ENCODE assay signal across 1 cellular context in the genomic region with DNA sequence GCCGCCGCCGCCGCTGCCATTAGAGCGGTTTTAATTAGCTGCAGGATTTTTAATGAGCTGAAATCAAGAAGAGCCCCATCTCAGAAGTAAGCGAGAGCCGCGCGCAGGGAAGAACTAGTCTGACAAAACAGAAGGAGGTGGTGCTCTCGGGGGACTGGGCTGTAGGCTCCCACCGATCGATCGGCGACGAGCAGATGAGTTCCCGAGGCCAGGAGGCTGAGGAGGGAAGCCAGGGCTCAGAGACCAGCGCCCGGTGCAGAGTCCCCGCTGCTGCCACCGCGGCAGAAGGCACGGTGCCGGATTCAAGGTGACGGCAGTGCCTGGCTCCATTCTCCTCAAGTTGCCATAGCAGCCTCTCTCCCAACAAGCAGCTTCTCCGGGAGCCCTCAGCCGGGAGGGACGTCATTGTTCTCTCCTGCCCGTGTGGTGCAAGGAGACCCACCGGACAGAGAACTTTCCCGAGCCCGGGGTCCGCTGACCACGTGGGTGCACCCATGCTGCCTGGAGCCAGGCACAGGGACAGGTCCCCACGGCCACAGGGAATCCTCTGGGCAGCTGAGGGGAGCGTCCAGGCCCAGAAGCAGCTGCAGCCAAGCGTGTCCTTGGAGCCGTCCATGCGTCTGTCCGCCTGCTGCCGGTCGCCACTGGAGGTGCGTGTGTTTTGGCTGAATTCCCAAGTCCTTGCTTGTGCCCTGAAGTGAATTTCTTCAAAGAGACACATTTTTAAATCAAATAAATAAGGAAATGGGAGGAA.
TF ChIP-seq lines count a peak whose summit lies in the region.

No MANE protein-coding gene starts in this region.

TF ChIP-seq in HEK293, 187 proteins besides CTCF, POLR2A, EP300 and RAD21 (continued from another document):
- TF ChIP-seq MYNN (tag by site-specific recombination; IDR thresholded peaks at IDR 0.05; ENCODE audit: borderline replicate concordance) (no peak), ZNF10 (tag by site-specific recombination; IDR thresholded peaks at IDR 0.05) (no peak), ZNF239 (tag by site-specific recombination; IDR thresholded peaks at IDR 0.05) (no peak), ZSCAN23 (tag by site-specific recombination; IDR thresholded peaks at IDR 0.05) (no peak), ZNF174 (tag by site-specific recombination; IDR thresholded peaks at IDR 0.05) (no peak), ZNF155 (tag by site-specific recombination; IDR thresholded peaks at IDR 0.05) (no peak), ZNF664 (tag by site-specific recombination; IDR thresholded peaks at IDR 0.05) (no peak), KLF1 (tag by site-specific recombination; IDR thresholded peaks at IDR 0.05) (no peak), ZNF623 (tag by site-specific recombination; IDR thresholded peaks at IDR 0.05) (no peak), ZNF596 (tag by site-specific recombination; IDR thresholded peaks at IDR 0.05) (no peak), ZNF791 (tag by site-specific recombination; IDR thresholded peaks at IDR 0.05) (no peak), ZNF837 (tag by site-specific recombination; IDR thresholded peaks at IDR 0.05) (no peak), ZNF747 (tag by site-specific recombination; IDR thresholded peaks at IDR 0.05) (no peak), ZNF214 (tag by site-specific recombination; IDR thresholded peaks at IDR 0.05; ENCODE audit: borderline replicate concordance) (no peak), HOXD13 (CRISPR knock-in tag; IDR thresholded peaks at IDR 0.05; ENCODE audit: borderline replicate concordance) (no peak), KLF10 (tag by site-specific recombination; IDR thresholded peaks at IDR 0.05) (no peak), ZNF221 (tag by site-specific recombination; IDR thresholded peaks at IDR 0.05; ENCODE audit: borderline replicate concordance) (no peak), ZNF629 (tag by site-specific recombination; IDR thresholded peaks at IDR 0.05) (no peak), GLI4 (tag by site-specific recombination; IDR thresholded peaks at IDR 0.05) (no peak), ZXDB (tag by site-specific recombination; IDR thresholded peaks at IDR 0.05) (no peak), ZNF571 (tag by site-specific recombination; IDR thresholded peaks at IDR 0.05) (no peak), ZNF211 (tag by site-specific recombination; IDR thresholded peaks at IDR 0.05; ENCODE audit: low read depth) (no peak), ZNF660 (tag by site-specific recombination; IDR thresholded peaks at IDR 0.05) (peak; percentile 69; the same call in 1 of the 2 replicates), ZBTB48 (tag by site-specific recombination; IDR thresholded peaks at IDR 0.05) (peak; percentile 30; the same call in 1 of the 2 replicates), ZNF394 (tag by site-specific recombination; IDR thresholded peaks at IDR 0.05; ENCODE audit: borderline replicate concordance) (peak; percentile 75), ZBTB8A (tag by site-specific recombination; IDR thresholded peaks at IDR 0.05) (no peak), SP3 (tag by site-specific recombination; IDR thresholded peaks at IDR 0.05) (no peak), ZNF843 (tag by site-specific recombination; IDR thresholded peaks at IDR 0.05) (no peak), ZNF48 (tag by site-specific recombination; IDR thresholded peaks at IDR 0.05) (no peak)
- TF ChIP-seq, protein P1, sequence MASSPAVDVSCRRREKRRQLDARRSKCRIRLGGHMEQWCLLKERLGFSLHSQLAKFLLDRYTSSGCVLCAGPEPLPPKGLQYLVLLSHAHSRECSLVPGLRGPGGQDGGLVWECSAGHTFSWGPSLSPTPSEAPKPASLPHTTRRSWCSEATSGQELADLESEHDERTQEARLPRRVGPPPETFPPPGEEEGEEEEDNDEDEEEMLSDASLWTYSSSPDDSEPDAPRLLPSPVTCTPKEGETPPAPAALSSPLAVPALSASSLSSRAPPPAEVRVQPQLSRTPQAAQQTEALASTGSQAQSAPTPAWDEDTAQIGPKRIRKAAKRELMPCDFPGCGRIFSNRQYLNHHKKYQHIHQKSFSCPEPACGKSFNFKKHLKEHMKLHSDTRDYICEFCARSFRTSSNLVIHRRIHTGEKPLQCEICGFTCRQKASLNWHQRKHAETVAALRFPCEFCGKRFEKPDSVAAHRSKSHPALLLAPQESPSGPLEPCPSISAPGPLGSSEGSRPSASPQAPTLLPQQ (tag by site-specific recombination; IDR thresholded peaks at IDR 0.05): no peak
- TF ChIP-seq, protein P2, sequence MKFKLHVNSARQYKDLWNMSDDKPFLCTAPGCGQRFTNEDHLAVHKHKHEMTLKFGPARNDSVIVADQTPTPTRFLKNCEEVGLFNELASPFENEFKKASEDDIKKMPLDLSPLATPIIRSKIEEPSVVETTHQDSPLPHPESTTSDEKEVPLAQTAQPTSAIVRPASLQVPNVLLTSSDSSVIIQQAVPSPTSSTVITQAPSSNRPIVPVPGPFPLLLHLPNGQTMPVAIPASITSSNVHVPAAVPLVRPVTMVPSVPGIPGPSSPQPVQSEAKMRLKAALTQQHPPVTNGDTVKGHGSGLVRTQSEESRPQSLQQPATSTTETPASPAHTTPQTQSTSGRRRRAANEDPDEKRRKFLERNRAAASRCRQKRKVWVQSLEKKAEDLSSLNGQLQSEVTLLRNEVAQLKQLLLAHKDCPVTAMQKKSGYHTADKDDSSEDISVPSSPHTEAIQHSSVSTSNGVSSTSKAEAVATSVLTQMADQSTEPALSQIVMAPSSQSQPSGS (tag by site-specific recombination; IDR thresholded peaks at IDR 0.05; ENCODE audit: low read depth): no peak
- TF ChIP-seq, protein P3, sequence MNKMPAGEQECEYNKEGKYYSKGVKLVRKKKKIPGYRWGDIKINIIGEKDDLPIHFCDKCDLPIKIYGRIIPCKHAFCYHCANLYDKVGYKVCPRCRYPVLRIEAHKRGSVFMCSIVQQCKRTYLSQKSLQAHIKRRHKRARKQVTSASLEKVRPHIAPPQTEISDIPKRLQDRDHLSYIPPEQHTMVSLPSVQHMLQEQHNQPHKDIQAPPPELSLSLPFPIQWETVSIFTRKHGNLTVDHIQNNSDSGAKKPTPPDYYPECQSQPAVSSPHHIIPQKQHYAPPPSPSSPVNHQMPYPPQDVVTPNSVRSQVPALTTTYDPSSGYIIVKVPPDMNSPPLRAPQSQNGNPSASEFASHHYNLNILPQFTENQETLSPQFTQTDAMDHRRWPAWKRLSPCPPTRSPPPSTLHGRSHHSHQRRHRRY (tag by site-specific recombination; IDR thresholded peaks at IDR 0.05): no peak
- TF ChIP-seq, protein P4, sequence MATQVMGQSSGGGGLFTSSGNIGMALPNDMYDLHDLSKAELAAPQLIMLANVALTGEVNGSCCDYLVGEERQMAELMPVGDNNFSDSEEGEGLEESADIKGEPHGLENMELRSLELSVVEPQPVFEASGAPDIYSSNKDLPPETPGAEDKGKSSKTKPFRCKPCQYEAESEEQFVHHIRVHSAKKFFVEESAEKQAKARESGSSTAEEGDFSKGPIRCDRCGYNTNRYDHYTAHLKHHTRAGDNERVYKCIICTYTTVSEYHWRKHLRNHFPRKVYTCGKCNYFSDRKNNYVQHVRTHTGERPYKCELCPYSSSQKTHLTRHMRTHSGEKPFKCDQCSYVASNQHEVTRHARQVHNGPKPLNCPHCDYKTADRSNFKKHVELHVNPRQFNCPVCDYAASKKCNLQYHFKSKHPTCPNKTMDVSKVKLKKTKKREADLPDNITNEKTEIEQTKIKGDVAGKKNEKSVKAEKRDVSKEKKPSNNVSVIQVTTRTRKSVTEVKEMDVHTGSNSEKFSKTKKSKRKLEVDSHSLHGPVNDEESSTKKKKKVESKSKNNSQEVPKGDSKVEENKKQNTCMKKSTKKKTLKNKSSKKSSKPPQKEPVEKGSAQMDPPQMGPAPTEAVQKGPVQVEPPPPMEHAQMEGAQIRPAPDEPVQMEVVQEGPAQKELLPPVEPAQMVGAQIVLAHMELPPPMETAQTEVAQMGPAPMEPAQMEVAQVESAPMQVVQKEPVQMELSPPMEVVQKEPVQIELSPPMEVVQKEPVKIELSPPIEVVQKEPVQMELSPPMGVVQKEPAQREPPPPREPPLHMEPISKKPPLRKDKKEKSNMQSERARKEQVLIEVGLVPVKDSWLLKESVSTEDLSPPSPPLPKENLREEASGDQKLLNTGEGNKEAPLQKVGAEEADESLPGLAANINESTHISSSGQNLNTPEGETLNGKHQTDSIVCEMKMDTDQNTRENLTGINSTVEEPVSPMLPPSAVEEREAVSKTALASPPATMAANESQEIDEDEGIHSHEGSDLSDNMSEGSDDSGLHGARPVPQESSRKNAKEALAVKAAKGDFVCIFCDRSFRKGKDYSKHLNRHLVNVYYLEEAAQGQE (tag by site-specific recombination; IDR thresholded peaks at IDR 0.05): no peak
- TF ChIP-seq, protein P5, sequence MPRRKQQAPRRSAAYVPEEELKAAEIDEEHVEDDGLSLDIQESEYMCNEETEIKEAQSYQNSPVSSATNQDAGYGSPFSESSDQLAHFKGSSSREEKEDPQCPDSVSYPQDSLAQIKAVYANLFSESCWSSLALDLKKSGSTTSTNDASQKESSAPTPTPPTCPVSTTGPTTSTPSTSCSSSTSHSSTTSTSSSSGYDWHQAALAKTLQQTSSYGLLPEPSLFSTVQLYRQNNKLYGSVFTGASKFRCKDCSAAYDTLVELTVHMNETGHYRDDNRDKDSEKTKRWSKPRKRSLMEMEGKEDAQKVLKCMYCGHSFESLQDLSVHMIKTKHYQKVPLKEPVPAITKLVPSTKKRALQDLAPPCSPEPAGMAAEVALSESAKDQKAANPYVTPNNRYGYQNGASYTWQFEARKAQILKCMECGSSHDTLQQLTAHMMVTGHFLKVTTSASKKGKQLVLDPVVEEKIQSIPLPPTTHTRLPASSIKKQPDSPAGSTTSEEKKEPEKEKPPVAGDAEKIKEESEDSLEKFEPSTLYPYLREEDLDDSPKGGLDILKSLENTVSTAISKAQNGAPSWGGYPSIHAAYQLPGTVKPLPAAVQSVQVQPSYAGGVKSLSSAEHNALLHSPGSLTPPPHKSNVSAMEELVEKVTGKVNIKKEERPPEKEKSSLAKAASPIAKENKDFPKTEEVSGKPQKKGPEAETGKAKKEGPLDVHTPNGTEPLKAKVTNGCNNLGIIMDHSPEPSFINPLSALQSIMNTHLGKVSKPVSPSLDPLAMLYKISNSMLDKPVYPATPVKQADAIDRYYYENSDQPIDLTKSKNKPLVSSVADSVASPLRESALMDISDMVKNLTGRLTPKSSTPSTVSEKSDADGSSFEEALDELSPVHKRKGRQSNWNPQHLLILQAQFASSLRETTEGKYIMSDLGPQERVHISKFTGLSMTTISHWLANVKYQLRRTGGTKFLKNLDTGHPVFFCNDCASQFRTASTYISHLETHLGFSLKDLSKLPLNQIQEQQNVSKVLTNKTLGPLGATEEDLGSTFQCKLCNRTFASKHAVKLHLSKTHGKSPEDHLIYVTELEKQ (tag by site-specific recombination; IDR thresholded peaks at IDR 0.05; ENCODE audit: borderline replicate concordance): no peak
- TF ChIP-seq, protein P6, sequence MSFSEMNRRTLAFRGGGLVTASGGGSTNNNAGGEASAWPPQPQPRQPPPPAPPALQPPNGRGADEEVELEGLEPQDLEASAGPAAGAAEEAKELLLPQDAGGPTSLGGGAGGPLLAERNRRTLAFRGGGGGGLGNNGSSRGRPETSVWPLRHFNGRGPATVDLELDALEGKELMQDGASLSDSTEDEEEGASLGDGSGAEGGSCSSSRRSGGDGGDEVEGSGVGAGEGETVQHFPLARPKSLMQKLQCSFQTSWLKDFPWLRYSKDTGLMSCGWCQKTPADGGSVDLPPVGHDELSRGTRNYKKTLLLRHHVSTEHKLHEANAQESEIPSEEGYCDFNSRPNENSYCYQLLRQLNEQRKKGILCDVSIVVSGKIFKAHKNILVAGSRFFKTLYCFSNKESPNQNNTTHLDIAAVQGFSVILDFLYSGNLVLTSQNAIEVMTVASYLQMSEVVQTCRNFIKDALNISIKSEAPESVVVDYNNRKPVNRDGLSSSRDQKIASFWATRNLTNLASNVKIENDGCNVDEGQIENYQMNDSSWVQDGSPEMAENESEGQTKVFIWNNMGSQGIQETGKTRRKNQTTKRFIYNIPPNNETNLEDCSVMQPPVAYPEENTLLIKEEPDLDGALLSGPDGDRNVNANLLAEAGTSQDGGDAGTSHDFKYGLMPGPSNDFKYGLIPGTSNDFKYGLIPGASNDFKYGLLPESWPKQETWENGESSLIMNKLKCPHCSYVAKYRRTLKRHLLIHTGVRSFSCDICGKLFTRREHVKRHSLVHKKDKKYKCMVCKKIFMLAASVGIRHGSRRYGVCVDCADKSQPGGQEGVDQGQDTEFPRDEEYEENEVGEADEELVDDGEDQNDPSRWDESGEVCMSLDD (tag by site-specific recombination; IDR thresholded peaks at IDR 0.05): 0 out of 2 replicates have a peak, but pooled peaks have one; percentile 16
- TF ChIP-seq, protein P7, sequence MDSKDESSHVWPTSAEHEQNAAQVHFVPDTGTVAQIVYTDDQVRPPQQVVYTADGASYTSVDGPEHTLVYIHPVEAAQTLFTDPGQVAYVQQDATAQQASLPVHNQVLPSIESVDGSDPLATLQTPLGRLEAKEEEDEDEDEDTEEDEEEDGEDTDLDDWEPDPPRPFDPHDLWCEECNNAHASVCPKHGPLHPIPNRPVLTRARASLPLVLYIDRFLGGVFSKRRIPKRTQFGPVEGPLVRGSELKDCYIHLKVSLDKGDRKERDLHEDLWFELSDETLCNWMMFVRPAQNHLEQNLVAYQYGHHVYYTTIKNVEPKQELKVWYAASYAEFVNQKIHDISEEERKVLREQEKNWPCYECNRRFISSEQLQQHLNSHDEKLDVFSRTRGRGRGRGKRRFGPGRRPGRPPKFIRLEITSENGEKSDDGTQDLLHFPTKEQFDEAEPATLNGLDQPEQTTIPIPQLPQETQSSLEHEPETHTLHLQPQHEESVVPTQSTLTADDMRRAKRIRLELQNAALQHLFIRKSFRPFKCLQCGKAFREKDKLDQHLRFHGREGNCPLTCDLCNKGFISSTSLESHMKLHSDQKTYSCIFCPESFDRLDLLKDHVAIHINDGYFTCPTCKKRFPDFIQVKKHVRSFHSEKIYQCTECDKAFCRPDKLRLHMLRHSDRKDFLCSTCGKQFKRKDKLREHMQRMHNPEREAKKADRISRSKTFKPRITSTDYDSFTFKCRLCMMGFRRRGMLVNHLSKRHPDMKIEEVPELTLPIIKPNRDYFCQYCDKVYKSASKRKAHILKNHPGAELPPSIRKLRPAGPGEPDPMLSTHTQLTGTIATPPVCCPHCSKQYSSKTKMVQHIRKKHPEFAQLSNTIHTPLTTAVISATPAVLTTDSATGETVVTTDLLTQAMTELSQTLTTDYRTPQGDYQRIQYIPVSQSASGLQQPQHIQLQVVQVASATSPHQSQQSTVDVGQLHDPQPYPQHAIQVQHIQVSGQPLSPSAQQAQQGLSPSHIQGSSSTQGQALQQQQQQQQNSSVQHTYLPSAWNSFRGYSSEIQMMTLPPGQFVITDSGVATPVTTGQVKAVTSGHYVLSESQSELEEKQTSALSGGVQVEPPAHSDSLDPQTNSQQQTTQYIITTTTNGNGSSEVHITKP (tag by site-specific recombination; IDR thresholded peaks at IDR 0.05): no peak
- TF ChIP-seq, protein P8, sequence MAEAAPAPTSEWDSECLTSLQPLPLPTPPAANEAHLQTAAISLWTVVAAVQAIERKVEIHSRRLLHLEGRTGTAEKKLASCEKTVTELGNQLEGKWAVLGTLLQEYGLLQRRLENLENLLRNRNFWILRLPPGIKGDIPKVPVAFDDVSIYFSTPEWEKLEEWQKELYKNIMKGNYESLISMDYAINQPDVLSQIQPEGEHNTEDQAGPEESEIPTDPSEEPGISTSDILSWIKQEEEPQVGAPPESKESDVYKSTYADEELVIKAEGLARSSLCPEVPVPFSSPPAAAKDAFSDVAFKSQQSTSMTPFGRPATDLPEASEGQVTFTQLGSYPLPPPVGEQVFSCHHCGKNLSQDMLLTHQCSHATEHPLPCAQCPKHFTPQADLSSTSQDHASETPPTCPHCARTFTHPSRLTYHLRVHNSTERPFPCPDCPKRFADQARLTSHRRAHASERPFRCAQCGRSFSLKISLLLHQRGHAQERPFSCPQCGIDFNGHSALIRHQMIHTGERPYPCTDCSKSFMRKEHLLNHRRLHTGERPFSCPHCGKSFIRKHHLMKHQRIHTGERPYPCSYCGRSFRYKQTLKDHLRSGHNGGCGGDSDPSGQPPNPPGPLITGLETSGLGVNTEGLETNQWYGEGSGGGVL (tag by site-specific recombination; IDR thresholded peaks at IDR 0.05): no peak
